Comparison of ENCODE assay signal across 21 cellular contexts in the genomic region with DNA sequence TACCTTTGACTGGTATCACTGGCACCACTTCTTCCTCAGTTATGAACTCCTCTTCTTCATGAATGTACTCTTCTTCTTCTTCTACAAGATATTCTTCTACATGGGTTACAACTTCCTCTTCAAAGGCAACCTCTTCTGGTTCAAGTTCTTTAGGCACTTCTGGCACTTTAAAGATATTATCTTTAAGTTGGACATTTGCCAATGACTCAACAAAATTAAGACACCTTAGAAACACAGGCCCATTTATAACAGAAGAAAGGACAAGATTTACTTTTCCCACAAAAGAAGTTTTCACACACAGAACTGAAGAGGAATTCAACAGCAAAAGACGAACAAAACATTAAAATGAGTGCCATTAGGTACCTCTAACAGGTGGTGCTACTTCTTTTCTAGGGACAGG.
DNase-seq lines count a peak whose midpoint lies in the region; ATAC-seq and TF ChIP-seq lines count a peak whose summit lies in the region.
"Had no signal": no experiment of that assay in that cellular context is flagged by ENCODE, and none has a peak within 500 bp of the region (broad histone marks: within the 10 kb centered on the region; RNA-seq: fewer than 3 reads in every experiment).

No MANE protein-coding gene starts in this region.

- H3K36me3 ChIP-seq in PC-3 (ENCODE audit: low read depth, low read length), result no peaks in the 10 kb centered on the region
- H3K36me3 ChIP-seq: MG63 had no signal

- BruUV-seq in PC-3 (replicated peaks; lab: Mats Ljungman, UMichigan), result no TSS peak

- no peaks in the 10 kb centered on the region for H4K20me1 ChIP-seq in PC-3 (ENCODE audit: low read length)

- no peaks in the 10 kb centered on the region for H3K9me3 Mint-ChIP-seq in CD4-positive, alpha-beta T cell

- intact Hi-C loops in PC-3 (cut with micrococcal nuclease), result no loop called here
- intact Hi-C loops in CD4-positive, alpha-beta T cell (cut with DNase I, micrococcal nuclease), result no loop called here

- no peak overlapping the region for H3K4me3 Mint-ChIP-seq in CD4-positive, alpha-beta T cell

- no peak overlapping the region for H2AFZ ChIP-seq in PC-3 (ENCODE audit: low read length)

- no peak overlapping the region for H3K27ac Mint-ChIP-seq in CD4-positive, alpha-beta T cell

- DNase-seq in NCI-H2107 treated with DMSO at 0.1 percent for 48 hours (lab: John Stamatoyannopoulos, UW; ENCODE audit: unreplicated experiment) (peak; percentile 1), NCI-H2107 (lab: John Stamatoyannopoulos, UW) (no peak), ELR (ENCODE audit: low read depth) (peak; percentile 4), PC-3 (peak; percentile 22), epithelial cell of esophagus (ENCODE audit: low read depth) (peak; percentile 1)
- no peak for DNase-seq in CD4-positive, alpha-beta T cell
- DNase-seq: DND-41, IMR-90, MG63, NCI-H1092 treated with DMSO at 0.1 percent for 48 hours, NCI-H1436 treated with DMSO at 0.1 percent for 48 hours, NCI-H1930, NCI-H446, NCI-H526, SIG-M5, SK-N-SH had no signal

- peaks cover 62% of the 10 kb centered on the region for H3K27me3 ChIP-seq in PC-3 (ENCODE audit: low read length)
- H3K27me3 ChIP-seq in CD4-positive, alpha-beta T cell (ENCODE audit: control insufficient read depth, insufficient read depth, low read length), result no peaks in the 10 kb centered on the region

- no peak overlapping the region for H3K9ac ChIP-seq in PC-3 (ENCODE audit: low read length)
- H3K9ac ChIP-seq: SK-N-SH had no signal

- H3F3A ChIP-seq in PC-3 (ENCODE audit: low read length, unreplicated experiment), result no peaks in the 10 kb centered on the region

- H3K27ac ChIP-seq in PC-3 (ENCODE audit: low read length), result no peak overlapping the region
- H3K27ac ChIP-seq in CD4-positive, alpha-beta T cell (ENCODE audit: low read depth, low read length), result no peak overlapping the region
- H3K27ac ChIP-seq: C4-2B, RWPE1 had no signal

- no peaks in the 10 kb centered on the region for H3K27me3 Mint-ChIP-seq in CD4-positive, alpha-beta T cell

- ATAC-seq in PC-3 (no peak), HG03159 (IDR thresholded peaks at IDR 0.05; ENCODE audit: unreplicated experiment) (no peak), HG02870 (IDR thresholded peaks at IDR 0.05; ENCODE audit: unreplicated experiment) (no peak)
- ATAC-seq in CD4-positive, alpha-beta T cell (ENCODE audit: poor library complexity), result no peak
- ATAC-seq: HCT116 had no signal

- H3K4me1 ChIP-seq in PC-3 (ENCODE audit: insufficient read depth, low read length), result no peaks in the 10 kb centered on the region

- H3K4me2 ChIP-seq in PC-3 (ENCODE audit: low read length), result no peak overlapping the region
- H3K4me2 ChIP-seq: SK-N-SH had no signal

- TF ChIP-seq CTCF in PC-3 (conservative IDR thresholded peaks at IDR 0.05; ENCODE audit: low read depth, low read length) (no peak), epithelial cell of esophagus (IDR thresholded peaks at IDR 0.05; ENCODE audit: insufficient read depth, low read depth, low read length, missing control alignments) (no peak)
- no peak for TF ChIP-seq CTCF in CD4-positive, alpha-beta T cell (IDR thresholded peaks at IDR 0.05)

- H3K9me3 ChIP-seq in PC-3 (ENCODE audit: low read length), result no peaks in the 10 kb centered on the region
- no peaks in the 10 kb centered on the region for H3K9me3 ChIP-seq in CD4-positive, alpha-beta T cell (ENCODE audit: control insufficient read depth, low read length)
- H3K9me3 ChIP-seq: MG63, SK-N-SH had no signal

- H3K4me1 Mint-ChIP-seq in CD4-positive, alpha-beta T cell (ENCODE audit: low read depth), result no peaks in the 10 kb centered on the region

- peaks cover 77% of the 10 kb centered on the region for H3K36me3 Mint-ChIP-seq in CD4-positive, alpha-beta T cell (ENCODE audit: low read depth)

- CTCF ChIA-PET in PC-3 (lab: Charles Lee), result no interaction called here
- CTCF ChIA-PET in CD4-positive, alpha-beta T cell (lab: Charles Lee), result no interaction called here

- H3K9me2 ChIP-seq in PC-3 (replicated peaks; ENCODE audit: low read length), result no peaks in the 10 kb centered on the region
- H3K9me2 ChIP-seq: SK-N-SH had no signal

- no peak overlapping the region for H3K4me3 ChIP-seq in PC-3 (ENCODE audit: low read length)
- H3K4me3 ChIP-seq in epithelial cell of esophagus (ENCODE audit: low read length), result no peak overlapping the region
- H3K4me3 ChIP-seq: MG63 had no signal

- no peaks in the 10 kb centered on the region for H3K79me2 ChIP-seq in PC-3 (ENCODE audit: low read length)

- POLR2A ChIA-PET in PC-3 (lab: Charles Lee; ENCODE audit: unreplicated experiment), result no interaction called here
- POLR2A ChIA-PET in CD4-positive, alpha-beta T cell (lab: Charles Lee), result no interaction called here

Comparison
In these comparisons a context has a peak if more than half of its experiments do, and no peak if none do; other contexts are left out.
1. DNase-seq: peak in NCI-H2107 treated with DMSO at 0.1 percent for 48 hours (single experiment), ELR (single experiment), PC-3 (single experiment) and epithelial cell of esophagus (single experiment); none in NCI-H2107 (single experiment) and CD4-positive, alpha-beta T cell (0 of 10).